Comparison of ENCODE assay signal across 1 cellular context in the genomic region with DNA sequence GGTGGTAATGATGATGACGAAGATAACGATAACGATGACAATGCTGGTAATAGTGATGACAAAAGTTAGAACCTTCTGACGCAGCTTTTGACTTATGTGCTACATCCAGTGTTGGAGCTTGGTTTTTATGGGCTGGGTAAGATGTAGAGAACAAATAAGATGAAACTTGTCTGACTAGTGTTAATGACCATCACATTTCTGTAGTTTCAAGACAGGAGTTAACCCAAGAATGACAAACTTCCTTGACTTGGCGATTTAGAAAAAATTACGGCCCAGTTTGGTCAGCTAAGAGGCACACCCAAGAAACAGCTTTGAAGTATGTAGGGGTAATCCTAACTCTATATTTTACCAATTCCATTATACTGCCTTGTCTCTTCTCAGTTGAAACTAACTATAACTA.
TF ChIP-seq lines count a peak whose summit lies in the region.

A gene with protein sequence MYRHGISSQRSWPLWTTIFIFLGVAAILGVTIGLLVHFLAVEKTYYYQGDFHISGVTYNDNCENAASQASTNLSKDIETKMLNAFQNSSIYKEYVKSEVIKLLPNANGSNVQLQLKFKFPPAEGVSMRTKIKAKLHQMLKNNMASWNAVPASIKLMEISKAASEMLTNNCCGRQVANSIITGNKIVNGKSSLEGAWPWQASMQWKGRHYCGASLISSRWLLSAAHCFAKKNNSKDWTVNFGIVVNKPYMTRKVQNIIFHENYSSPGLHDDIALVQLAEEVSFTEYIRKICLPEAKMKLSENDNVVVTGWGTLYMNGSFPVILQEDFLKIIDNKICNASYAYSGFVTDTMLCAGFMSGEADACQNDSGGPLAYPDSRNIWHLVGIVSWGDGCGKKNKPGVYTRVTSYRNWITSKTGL (minus strand): TSS at position 101 of the 400 bp plus-strand sequence. CDS start 136 bp downstream, outside the sequence.

TF ChIP-seq in K562, 482 proteins besides CTCF, POLR2A, EP300 and RAD21:
- TF ChIP-seq, protein P1, sequence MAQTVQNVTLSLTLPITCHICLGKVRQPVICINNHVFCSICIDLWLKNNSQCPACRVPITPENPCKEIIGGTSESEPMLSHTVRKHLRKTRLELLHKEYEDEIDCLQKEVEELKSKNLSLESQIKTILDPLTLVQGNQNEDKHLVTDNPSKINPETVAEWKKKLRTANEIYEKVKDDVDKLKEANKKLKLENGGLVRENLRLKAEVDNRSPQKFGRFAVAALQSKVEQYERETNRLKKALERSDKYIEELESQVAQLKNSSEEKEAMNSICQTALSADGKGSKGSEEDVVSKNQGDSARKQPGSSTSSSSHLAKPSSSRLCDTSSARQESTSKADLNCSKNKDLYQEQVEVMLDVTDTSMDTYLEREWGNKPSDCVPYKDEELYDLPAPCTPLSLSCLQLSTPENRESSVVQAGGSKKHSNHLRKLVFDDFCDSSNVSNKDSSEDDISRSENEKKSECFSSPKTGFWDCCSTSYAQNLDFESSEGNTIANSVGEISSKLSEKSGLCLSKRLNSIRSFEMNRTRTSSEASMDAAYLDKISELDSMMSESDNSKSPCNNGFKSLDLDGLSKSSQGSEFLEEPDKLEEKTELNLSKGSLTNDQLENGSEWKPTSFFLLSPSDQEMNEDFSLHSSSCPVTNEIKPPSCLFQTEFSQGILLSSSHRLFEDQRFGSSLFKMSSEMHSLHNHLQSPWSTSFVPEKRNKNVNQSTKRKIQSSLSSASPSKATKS (CRISPR knock-in tag; IDR thresholded peaks at IDR 0.05): no peak
- TF ChIP-seq, protein P2, sequence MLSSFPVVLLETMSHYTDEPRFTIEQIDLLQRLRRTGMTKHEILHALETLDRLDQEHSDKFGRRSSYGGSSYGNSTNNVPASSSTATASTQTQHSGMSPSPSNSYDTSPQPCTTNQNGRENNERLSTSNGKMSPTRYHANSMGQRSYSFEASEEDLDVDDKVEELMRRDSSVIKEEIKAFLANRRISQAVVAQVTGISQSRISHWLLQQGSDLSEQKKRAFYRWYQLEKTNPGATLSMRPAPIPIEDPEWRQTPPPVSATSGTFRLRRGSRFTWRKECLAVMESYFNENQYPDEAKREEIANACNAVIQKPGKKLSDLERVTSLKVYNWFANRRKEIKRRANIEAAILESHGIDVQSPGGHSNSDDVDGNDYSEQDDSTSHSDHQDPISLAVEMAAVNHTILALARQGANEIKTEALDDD (IDR thresholded peaks at IDR 0.05): 0 out of 2 replicates have a peak, but pooled peaks have one; percentile 48
